Comparison of ENCODE assay signal across 21 cellular contexts in genomic region chr10:78363190-78363589, GRCh38.
DNase-seq lines count a peak whose midpoint lies in the region; ATAC-seq, FAIRE-seq and TF ChIP-seq lines count a peak whose summit lies in the region.
"Had no signal": no experiment of that assay in that cellular context is flagged by ENCODE, and none has a peak within 500 bp of the region (broad histone marks: within the 10 kb centered on the region; RNA-seq: fewer than 3 reads in every experiment).

No MANE protein-coding gene starts in this region.

- peaks cover 4% of the 10 kb centered on the region; the same call in 1 of the 2 replicates for H3K9me2 ChIP-seq in GM23338 (ENCODE audit: insufficient read depth)

- H3K9me3 ChIP-seq in SK-N-MC (ENCODE audit: low read depth, low read length) = no peaks in the 10 kb centered on the region
- H3K9me3 ChIP-seq in endodermal cell (ENCODE audit: control insufficient read depth, low read length) = no peaks in the 10 kb centered on the region
- H3K9me3 ChIP-seq in neural progenitor cell (ENCODE audit: low read depth) = no peaks in the 10 kb centered on the region
- H3K9me3 ChIP-seq in pancreas = no peaks in the 10 kb centered on the region

- FAIRE-seq in pancreas (lab: Jason Lieb, UNC) = no peak
- FAIRE-seq: D721Med, GM12892, HTR-8/SVneo had no signal

- H3K27ac ChIP-seq in GM23338 (ENCODE audit: low read depth) (no peak overlapping the region), SK-N-MC (peak overlapping the region; percentile 77; the same call in 1 of the 2 replicates), endodermal cell (ENCODE audit: low read depth, low read length) (no peak overlapping the region), neural progenitor cell (no peak overlapping the region), pancreas (no peak overlapping the region)
- H3K27ac ChIP-seq: C4-2B had no signal

- H3K4me3 Mint-ChIP-seq in GM23338 (no peak overlapping the region), endodermal cell (no peak overlapping the region), neural progenitor cell (no peak overlapping the region)
- H3K4me3 Mint-ChIP-seq: H9 had no signal

- no peaks in the 10 kb centered on the region for H3K27me3 ChIP-seq in GM23338 (ENCODE audit: insufficient read depth)
- H3K27me3 ChIP-seq in endodermal cell (ENCODE audit: control insufficient read depth, insufficient read depth, low read length, poor library complexity, severe bottlenecking) = no peaks in the 10 kb centered on the region
- H3K27me3 ChIP-seq in neural progenitor cell = no peaks in the 10 kb centered on the region
- H3K27me3 ChIP-seq in pancreas = no peaks in the 10 kb centered on the region

- H3K9me3 Mint-ChIP-seq in GM23338 = no peaks in the 10 kb centered on the region
- H3K9me3 Mint-ChIP-seq in endodermal cell = no peaks in the 10 kb centered on the region
- H3K9me3 Mint-ChIP-seq in neural progenitor cell = no peaks in the 10 kb centered on the region
- H3K9me3 Mint-ChIP-seq: H9 had no signal

- WGBS in endodermal cell (ENCODE audit: insufficient coverage in 1 of 2, insufficient read length in 1 of 2), 2 experiments = 93 to 100% methylated on average over 2 to 4 of the region's 4 CpGs
- WGBS in pancreas, 2 donors = 92 to 94% methylated on average over 4 of the region's 4 CpGs

- H3K9ac ChIP-seq in SK-N-MC (ENCODE audit: insufficient read length) (no peak overlapping the region), endodermal cell (ENCODE audit: extremely low read depth, low read length, poor library complexity, severe bottlenecking) (no peak overlapping the region), neural progenitor cell (no peak overlapping the region)

- ATAC-seq in GM23338 = no peak
- ATAC-seq in HG02588 (IDR thresholded peaks at IDR 0.05; ENCODE audit: unreplicated experiment) = no peak
- ATAC-seq in pancreas = no peak

- no peaks in the 10 kb centered on the region for H3K36me3 ChIP-seq in GM23338 (ENCODE audit: insufficient read depth)
- H3K36me3 ChIP-seq in SK-N-MC (ENCODE audit: insufficient read depth, low read length) = no peaks in the 10 kb centered on the region
- no peaks in the 10 kb centered on the region for H3K36me3 ChIP-seq in endodermal cell (ENCODE audit: control insufficient read depth, insufficient read depth, low read length)
- no peaks in the 10 kb centered on the region for H3K36me3 ChIP-seq in neural progenitor cell
- no peaks in the 10 kb centered on the region for H3K36me3 ChIP-seq in pancreas

- 0 out of 2 replicates have a peak overlapping the region, but pooled peaks have one; percentile 7 for H3K27ac Mint-ChIP-seq in GM23338
- peak overlapping the region; percentile 45 for H3K27ac Mint-ChIP-seq in endodermal cell
- peak overlapping the region; percentile 31 for H3K27ac Mint-ChIP-seq in neural progenitor cell

- no peak overlapping the region for H3K4me3 ChIP-seq in GM23338
- H3K4me3 ChIP-seq in SK-N-MC = no peak overlapping the region
- H3K4me3 ChIP-seq in endodermal cell (ENCODE audit: low read length) = no peak overlapping the region
- no peak overlapping the region for H3K4me3 ChIP-seq in neural progenitor cell
- H3K4me3 ChIP-seq in pancreas = no peak overlapping the region

- DNase-seq in GM23338 (ENCODE audit: low spot score) (no peak), SK-N-MC (ENCODE audit: low read depth, low spot score) (no peak), endodermal cell (no peak), neural progenitor cell (ENCODE audit: low spot score) (no peak), amygdala (lab: John Stamatoyannopoulos, UW) (no peak), GM13977 (ENCODE audit: low spot score) (no peak), pancreas (no peak)
- DNase-seq: ACHN, DMS79, H9, IMR-90, NCI-H1417, NCI-H187, NCI-H526, PC-3, RPMI8226 had no signal

- peaks cover 27% of the 10 kb centered on the region for H3K4me1 Mint-ChIP-seq in GM23338
- H3K4me1 Mint-ChIP-seq in endodermal cell = peaks cover 38% of the 10 kb centered on the region
- H3K4me1 Mint-ChIP-seq in neural progenitor cell = peaks cover 62% of the 10 kb centered on the region

- H3K4me2 ChIP-seq in GM23338 = no peak overlapping the region
- H3K4me2 ChIP-seq in neural progenitor cell = no peak overlapping the region

- no peak for TF ChIP-seq CTCF in GM23338 (conservative IDR thresholded peaks at IDR 0.05; ENCODE audit: low read depth in 2 of 2)
- no peak for TF ChIP-seq CTCF in endodermal cell (conservative IDR thresholded peaks at IDR 0.05)
- no peak for TF ChIP-seq CTCF in neural progenitor cell (IDR thresholded peaks at IDR 0.05)
- no peak for TF ChIP-seq CTCF in GM13977 (IDR thresholded peaks at IDR 0.05; ENCODE audit: extremely low read depth, insufficient read depth, missing control alignments)
- no peak for TF ChIP-seq CTCF in pancreas (IDR thresholded peaks at IDR 0.05)

- in situ Hi-C loops in GM13977 (cut with MboI; ENCODE audit: low pct_unique_long_range_greater_than_20kb, low sequenced_read_pairs, unreplicated experiment) = no loop called here

- no peaks in the 10 kb centered on the region for H3K79me2 ChIP-seq in GM23338 (replicated peaks; ENCODE audit: insufficient read depth)
- H3K79me2 ChIP-seq in neural progenitor cell (ENCODE audit: low read depth) = no peaks in the 10 kb centered on the region

- H3F3A ChIP-seq in GM23338 (replicated peaks; ENCODE audit: low read depth) (no peaks in the 10 kb centered on the region), neural progenitor cell (ENCODE audit: low read depth) (peaks cover 14% of the 10 kb centered on the region)

- no peaks in the 10 kb centered on the region for H4K20me1 ChIP-seq in GM23338 (replicated peaks; ENCODE audit: insufficient read depth)
- H4K20me1 ChIP-seq in neural progenitor cell (ENCODE audit: low read depth) = no peaks in the 10 kb centered on the region

- H3K27me3 Mint-ChIP-seq in GM23338 (ENCODE audit: insufficient read depth, low read depth, poor library complexity) (peaks cover 9% of the 10 kb centered on the region), endodermal cell (ENCODE audit: insufficient read depth) (peaks cover 4% of the 10 kb centered on the region), neural progenitor cell (ENCODE audit: insufficient read depth, low read depth) (peaks cover 11% of the 10 kb centered on the region)

- intact Hi-C loops in pancreas (cut with DNase I) = no loop called here

- H3K36me3 Mint-ChIP-seq in GM23338 (ENCODE audit: low read depth) = no peaks in the 10 kb centered on the region
- H3K36me3 Mint-ChIP-seq in endodermal cell (ENCODE audit: low read depth) = no peaks in the 10 kb centered on the region
- H3K36me3 Mint-ChIP-seq in neural progenitor cell = no peaks in the 10 kb centered on the region

- H2AFZ ChIP-seq in GM23338 (no peak overlapping the region), neural progenitor cell (replicated peaks) (no peak overlapping the region)

- no peaks in the 10 kb centered on the region for H3K4me1 ChIP-seq in GM23338 (ENCODE audit: insufficient read depth)
- no peaks in the 10 kb centered on the region for H3K4me1 ChIP-seq in endodermal cell (ENCODE audit: control insufficient read depth, insufficient read depth, low read length)
- peaks cover 51% of the 10 kb centered on the region for H3K4me1 ChIP-seq in neural progenitor cell
- H3K4me1 ChIP-seq in pancreas = no peaks in the 10 kb centered on the region

TF ChIP-seq in GM23338, 12 proteins besides CTCF, POLR2A, EP300 and RAD21 (continues in another document):
- TF ChIP-seq EZH2phosphoT487 (IDR thresholded peaks at IDR 0.05; ENCODE audit: unreplicated experiment) (no peak), ZNF331 (CRISPR knock-in tag; IDR thresholded peaks at IDR 0.05; ENCODE audit: low read depth) (no peak), POLR2AphosphoS5 (IDR thresholded peaks at IDR 0.05; ENCODE audit: low read depth) (no peak), EZH2 (IDR thresholded peaks at IDR 0.05; ENCODE audit: low read depth, unreplicated experiment) (no peak), CREB1 (CRISPR knock-in tag; IDR thresholded peaks at IDR 0.05; ENCODE audit: low read depth) (no peak), ZNF114 (CRISPR knock-in tag; IDR thresholded peaks at IDR 0.05) (no peak)
